Comparison of ENCODE assay signal across 8 cellular contexts in genomic region chr19:38319421-38320258, GRCh38. TPM values are rescaled to one million over a fixed set of nuclear protein-coding genes. Genes with fewer than 3 reads are reported as not detected.
DNase-seq lines count a peak whose midpoint lies in the region; ATAC-seq, FAIRE-seq and TF ChIP-seq lines count a peak whose summit lies in the region.

TSS of gene KCNK6 (plus strand) at chr19:38319845. CDS start at chr19:38319951, 106 bp downstream.

- H3K36me3 Mint-ChIP-seq in astrocyte (ENCODE audit: low read depth, unreplicated experiment), result no peaks in the 10 kb centered on the region

- H3K79me2 ChIP-seq in astrocyte (ENCODE audit: insufficient read depth, low read length), result peaks cover 8% of the 10 kb centered on the region

- H3K4me3 Mint-ChIP-seq in astrocyte (ENCODE audit: unreplicated experiment), result peak within 1 kb of the TSS; percentile 85

- H3K27me3 ChIP-seq in astrocyte (ENCODE audit: insufficient read depth, low read length) (peaks cover 9% of the 10 kb centered on the region), iPS-15b (ENCODE audit: control insufficient read depth, insufficient read depth, low read length) (peaks cover 16% of the 10 kb centered on the region), skeletal muscle satellite cell (ENCODE audit: control insufficient read depth, insufficient read depth, low read length) (no peaks in the 10 kb centered on the region)

- H3K27me3 Mint-ChIP-seq in astrocyte (ENCODE audit: low read depth, unreplicated experiment), result peaks cover 26% of the 10 kb centered on the region

- no peak for DNase-seq in SK-N-MC (ENCODE audit: low read depth, low spot score)
- peak; percentile 14 for DNase-seq in astrocyte (ENCODE audit: low read depth)
- no peak for DNase-seq in HCEC 1CT
- no peak for DNase-seq in SHP77 treated with DMSO at 0.1 percent for 48 hours (lab: John Stamatoyannopoulos, UW)

- no peak for ATAC-seq in GM21360 (IDR thresholded peaks at IDR 0.05; ENCODE audit: unreplicated experiment)

- H4K20me1 ChIP-seq in astrocyte (ENCODE audit: insufficient read depth, low read length), result peaks cover 4% of the 10 kb centered on the region

- no peak within 1 kb of the TSS for H3K27ac ChIP-seq in SK-N-MC
- no peak within 1 kb of the TSS for H3K27ac ChIP-seq in astrocyte (ENCODE audit: low read depth, low read length)

- in situ Hi-C loops in GM18951 (cut with MboI; ENCODE audit: low sequenced_read_pairs, unreplicated experiment), result loop anchor here (10.0 kb wide), 1 partner anchor 425 kb away; no protein-coding TSS in a partner anchor

- no peak for FAIRE-seq in astrocyte (lab: Jason Lieb, UNC)

- H3K36me3 ChIP-seq in SK-N-MC (ENCODE audit: insufficient read depth, low read length), result no peaks in the 10 kb centered on the region
- H3K36me3 ChIP-seq in astrocyte (ENCODE audit: insufficient read depth, low read length), result no peaks in the 10 kb centered on the region
- H3K36me3 ChIP-seq in iPS-15b (ENCODE audit: control insufficient read depth, insufficient read depth, low read length), result no peaks in the 10 kb centered on the region
- no peaks in the 10 kb centered on the region for H3K36me3 ChIP-seq in skeletal muscle satellite cell (ENCODE audit: insufficient read depth, low read length)

- TF ChIP-seq POLR2A in GM18951 (IDR thresholded peaks at IDR 0.05; ENCODE audit: extremely low read depth, insufficient read depth, insufficient read length), result peak; percentile 59

- no peaks in the 10 kb centered on the region for H3K9me3 Mint-ChIP-seq in astrocyte (ENCODE audit: unreplicated experiment)

- peaks cover 15% of the 10 kb centered on the region for H3K4me1 ChIP-seq in astrocyte (ENCODE audit: insufficient read depth, low read length)
- no peaks in the 10 kb centered on the region for H3K4me1 ChIP-seq in iPS-15b (ENCODE audit: control insufficient read depth, insufficient read depth, low read length)
- H3K4me1 ChIP-seq in skeletal muscle satellite cell (ENCODE audit: control insufficient read depth, insufficient read depth, low read length), result peaks cover 30% of the 10 kb centered on the region

- H3K9ac ChIP-seq in SK-N-MC (ENCODE audit: insufficient read length) (no peak within 1 kb of the TSS), astrocyte (ENCODE audit: low read length) (peak within 1 kb of the TSS; percentile 58), iPS-15b (ENCODE audit: low read depth, low read length) (peak within 1 kb of the TSS; percentile 76), skeletal muscle satellite cell (ENCODE audit: low read depth, low read length) (peak within 1 kb of the TSS; percentile 84)

- H3K9me3 ChIP-seq in SK-N-MC (ENCODE audit: low read depth, low read length), result no peaks in the 10 kb centered on the region
- H3K9me3 ChIP-seq in astrocyte (ENCODE audit: insufficient read depth, low read depth, low read length), result no peaks in the 10 kb centered on the region
- H3K9me3 ChIP-seq in iPS-15b (ENCODE audit: control insufficient read depth, insufficient read depth, low read length), result no peaks in the 10 kb centered on the region
- H3K9me3 ChIP-seq in skeletal muscle satellite cell (replicated peaks; ENCODE audit: low read length), result no peaks in the 10 kb centered on the region

- H3K4me2 ChIP-seq in astrocyte (ENCODE audit: low read length) (peak within 1 kb of the TSS; percentile 86), skeletal muscle satellite cell (ENCODE audit: low read length) (peak within 1 kb of the TSS; percentile 94)

- H3K27ac Mint-ChIP-seq in astrocyte (ENCODE audit: unreplicated experiment), result no peak within 1 kb of the TSS

- H3K4me1 Mint-ChIP-seq in astrocyte (ENCODE audit: low read depth, unreplicated experiment), result peaks cover 4% of the 10 kb centered on the region

- peak within 1 kb of the TSS; percentile 69 for H3K4me3 ChIP-seq in SK-N-MC
- peak within 1 kb of the TSS; percentile 60 for H3K4me3 ChIP-seq in astrocyte (ENCODE audit: insufficient read depth, low read depth, low read length)
- peak within 1 kb of the TSS; percentile 77 for H3K4me3 ChIP-seq in iPS-15b (ENCODE audit: low read depth, low read length)
- peak within 1 kb of the TSS; percentile 76 for H3K4me3 ChIP-seq in skeletal muscle satellite cell (ENCODE audit: low read length)

- H2AFZ ChIP-seq in astrocyte (ENCODE audit: low read depth, low read length), result peak within 1 kb of the TSS; percentile 81

- no peak for TF ChIP-seq CTCF in astrocyte (IDR thresholded peaks at IDR 0.05; ENCODE audit: insufficient read depth, low read depth, low read length)

RNA-seq across cellular contexts. Expression of gene KCNK6, which starts in this region (rescaled TPM):
- total RNA-seq in astrocyte, result 8.6 and 10.8 TPM in 2 replicates
- 1.8 and 3.1 TPM in 2 replicates for total RNA-seq in skeletal muscle satellite cell (2012; rRNA removed)
